8 cellular contexts compared by ENCODE assay signal in the genomic region with DNA sequence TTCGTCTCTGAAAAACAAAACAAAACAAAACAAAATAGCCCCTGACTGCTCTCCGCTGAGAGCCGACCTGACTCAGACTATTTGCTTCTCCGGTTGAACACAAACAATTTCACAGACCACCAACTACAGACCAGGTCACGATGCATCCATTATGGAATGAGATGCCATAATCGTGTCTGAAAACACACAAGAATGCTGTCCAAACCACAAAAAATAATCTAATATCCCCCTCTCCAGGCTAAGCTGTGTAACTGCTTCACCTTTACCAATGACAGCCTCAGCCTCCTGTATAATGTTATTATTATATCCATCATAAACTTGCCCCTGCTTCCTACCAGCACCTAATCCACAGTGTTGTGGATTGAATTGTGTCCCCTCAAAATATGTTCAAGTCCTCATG.
DNase-seq lines count a peak whose midpoint lies in the region; ATAC-seq, FAIRE-seq and TF ChIP-seq lines count a peak whose summit lies in the region.

No MANE protein-coding gene starts in this region.

- H3K9me3 ChIP-seq in BE2C (no peaks in the 10 kb centered on the region), K562 (replicated peaks; ENCODE audit: control insufficient read depth, insufficient read depth, low read depth, low read length) (no peaks in the 10 kb centered on the region)

- WGBS in K562 (ENCODE audit: insufficient coverage, low coverage, missing lambda C conversion rate): 2% methylated on average over 6 of the region's 6 CpGs

- H3K27me3 ChIP-seq in BE2C (no peaks in the 10 kb centered on the region), K562 (ENCODE audit: control insufficient read depth in 2 of 2, insufficient read depth in 2 of 2, low read length in 2 of 2) (no peaks in the 10 kb centered on the region)

- CTCF ChIA-PET in K562 (lab: Yijun Ruan, JAX; ENCODE audit: low intra/inter-chr PET ratio): no interaction called here

- H3K9ac ChIP-seq in K562 (ENCODE audit: insufficient read depth in 1 of 2, low read depth in 2 of 2, low read length in 2 of 2): no peak overlapping the region

- no peak for TF ChIP-seq POLR2A in K562 (conservative IDR thresholded peaks at IDR 0.05)

- no peak for DNase-seq in BE2C
- DNase-seq in GM13976 (ENCODE audit: low spot score): peak; percentile 34
- peak; percentile 30 for DNase-seq in M059J (ENCODE audit: low read depth)
- DNase-seq in K562 (ENCODE audit: extremely low read depth in 1 of 4, low spot score in 3 of 4): peak; percentile 14 to 42 (median 24)
- no peak for DNase-seq in left colon
- no peak for DNase-seq in activated effector memory CD4-positive, alpha-beta T cell treated with Interleukin-2 at 50 U/mL for 16 hours
- no peak for DNase-seq in DMS153 treated with DMSO at 0.1 percent for 48 hours (lab: John Stamatoyannopoulos, UW; ENCODE audit: unreplicated experiment)

- no peaks in the 10 kb centered on the region for H4K20me1 ChIP-seq in K562 (replicated peaks; ENCODE audit: control insufficient read depth, insufficient read depth, low read length)

- TF ChIP-seq CTCF in BE2C (IDR thresholded peaks at IDR 0.05; ENCODE audit: low read depth, low read length) (peak; percentile 54), GM13976 (IDR thresholded peaks at IDR 0.05; ENCODE audit: borderline replicate concordance, control extremely low read depth, extremely low read depth, insufficient read depth, missing control alignments) (peak; percentile 22), K562 (IDR thresholded peaks at IDR 0.05 in 2 of 3, conservative IDR thresholded peaks at IDR 0.05 in 1 of 3; ENCODE audit: insufficient read depth in 2 of 3, low read depth in 1 of 3, low read length in 3 of 3) (peak; percentile 40 to 76 (median 66); a peak in 5 of 6 replicates)

- POLR2A ChIA-PET in K562 (lab: Yijun Ruan, JAX): no interaction called here

- no peaks in the 10 kb centered on the region for H3K4me1 ChIP-seq in BE2C
- no peaks in the 10 kb centered on the region for H3K4me1 ChIP-seq in K562 (replicated peaks in 1 of 2; ENCODE audit: control insufficient read depth in 2 of 2, insufficient read depth in 2 of 2, low read length in 2 of 2)

- intact Hi-C loops in K562 (cut with micrococcal nuclease) (loop anchor here (1.0 to 5.0 kb wide), 2 partner anchors 119 to 136 kb away; no protein-coding TSS in a partner anchor), left colon (cut with DNase I, micrococcal nuclease) (loop anchor here in 1 of 2 donors (5.0 kb wide), 1 partner anchor 129 kb away; no protein-coding TSS in a partner anchor)

- H3K36me3 ChIP-seq in BE2C (no peaks in the 10 kb centered on the region), K562 (ENCODE audit: control insufficient read depth, insufficient read depth, low read length) (no peaks in the 10 kb centered on the region)

- FAIRE-seq in K562 (lab: Jason Lieb, UNC): peak; percentile 84

- no peaks in the 10 kb centered on the region for H3K79me2 ChIP-seq in K562 (ENCODE audit: control insufficient read depth, insufficient read depth, low read length)

- H3K4me3 ChIP-seq in BE2C (ENCODE audit: low read depth, low read length) (no peak overlapping the region), K562 (no peak overlapping the region)

- in situ Hi-C loops in GM13976 (cut with MboI; ENCODE audit: low sequenced_read_pairs, unreplicated experiment): loop anchor here (25.0 kb wide), 1 partner anchor 231 kb away; no protein-coding TSS in a partner anchor
- in situ Hi-C loops in K562 (cut with MboI): no loop called here

- TF ChIP-seq RAD21 in K562 (CRISPR knock-in tag; conservative IDR thresholded peaks at IDR 0.05 in 1 of 2, IDR thresholded peaks at IDR 0.05 in 1 of 2): peak; percentile 60 to 76

- H2AFZ ChIP-seq in K562 (ENCODE audit: low read depth, low read length): no peak overlapping the region

- no peak overlapping the region for H3K27ac ChIP-seq in K562 (ENCODE audit: extremely low read depth, low read depth, low read length)

- H3K9me1 ChIP-seq in K562 (ENCODE audit: control insufficient read depth, insufficient read depth, low read length): no peaks in the 10 kb centered on the region

- no peak for TF ChIP-seq EP300 in K562 (IDR thresholded peaks at IDR 0.05; ENCODE audit: low read length)

- no peak overlapping the region for H3K4me2 ChIP-seq in K562 (ENCODE audit: insufficient read depth, low read length)

- no TSS peak for BruUV-seq in K562 (replicated peaks; lab: Mats Ljungman, UMichigan)

- peak; percentile 83 for ATAC-seq in K562
- ATAC-seq in left colon: peak; percentile 86
- ATAC-seq in HG03196 (IDR thresholded peaks at IDR 0.05; ENCODE audit: unreplicated experiment): no peak

TF ChIP-seq in K562, 482 proteins besides CTCF, POLR2A, EP300 and RAD21:
- TF ChIP-seq TEAD4 (IDR thresholded peaks at IDR 0.05; ENCODE audit: low read length) (0 out of 2 replicates have a peak, but pooled peaks have one; percentile 23), TEAD4 (CRISPR knock-in tag; IDR thresholded peaks at IDR 0.05; ENCODE audit: borderline replicate concordance) (no peak), SMC3 (conservative IDR thresholded peaks at IDR 0.05; ENCODE audit: insufficient read depth, low read depth, low read length) (peak; percentile 23; the same call in 1 of the 2 replicates), KLF6 (CRISPR knock-in tag; IDR thresholded peaks at IDR 0.05; ENCODE audit: borderline replicate concordance) (no peak), NONO (IDR thresholded peaks at IDR 0.05; ENCODE audit: low read depth in 2 of 2, low read length in 1 of 2) (no peak)
- TF ChIP-seq, protein P1, sequence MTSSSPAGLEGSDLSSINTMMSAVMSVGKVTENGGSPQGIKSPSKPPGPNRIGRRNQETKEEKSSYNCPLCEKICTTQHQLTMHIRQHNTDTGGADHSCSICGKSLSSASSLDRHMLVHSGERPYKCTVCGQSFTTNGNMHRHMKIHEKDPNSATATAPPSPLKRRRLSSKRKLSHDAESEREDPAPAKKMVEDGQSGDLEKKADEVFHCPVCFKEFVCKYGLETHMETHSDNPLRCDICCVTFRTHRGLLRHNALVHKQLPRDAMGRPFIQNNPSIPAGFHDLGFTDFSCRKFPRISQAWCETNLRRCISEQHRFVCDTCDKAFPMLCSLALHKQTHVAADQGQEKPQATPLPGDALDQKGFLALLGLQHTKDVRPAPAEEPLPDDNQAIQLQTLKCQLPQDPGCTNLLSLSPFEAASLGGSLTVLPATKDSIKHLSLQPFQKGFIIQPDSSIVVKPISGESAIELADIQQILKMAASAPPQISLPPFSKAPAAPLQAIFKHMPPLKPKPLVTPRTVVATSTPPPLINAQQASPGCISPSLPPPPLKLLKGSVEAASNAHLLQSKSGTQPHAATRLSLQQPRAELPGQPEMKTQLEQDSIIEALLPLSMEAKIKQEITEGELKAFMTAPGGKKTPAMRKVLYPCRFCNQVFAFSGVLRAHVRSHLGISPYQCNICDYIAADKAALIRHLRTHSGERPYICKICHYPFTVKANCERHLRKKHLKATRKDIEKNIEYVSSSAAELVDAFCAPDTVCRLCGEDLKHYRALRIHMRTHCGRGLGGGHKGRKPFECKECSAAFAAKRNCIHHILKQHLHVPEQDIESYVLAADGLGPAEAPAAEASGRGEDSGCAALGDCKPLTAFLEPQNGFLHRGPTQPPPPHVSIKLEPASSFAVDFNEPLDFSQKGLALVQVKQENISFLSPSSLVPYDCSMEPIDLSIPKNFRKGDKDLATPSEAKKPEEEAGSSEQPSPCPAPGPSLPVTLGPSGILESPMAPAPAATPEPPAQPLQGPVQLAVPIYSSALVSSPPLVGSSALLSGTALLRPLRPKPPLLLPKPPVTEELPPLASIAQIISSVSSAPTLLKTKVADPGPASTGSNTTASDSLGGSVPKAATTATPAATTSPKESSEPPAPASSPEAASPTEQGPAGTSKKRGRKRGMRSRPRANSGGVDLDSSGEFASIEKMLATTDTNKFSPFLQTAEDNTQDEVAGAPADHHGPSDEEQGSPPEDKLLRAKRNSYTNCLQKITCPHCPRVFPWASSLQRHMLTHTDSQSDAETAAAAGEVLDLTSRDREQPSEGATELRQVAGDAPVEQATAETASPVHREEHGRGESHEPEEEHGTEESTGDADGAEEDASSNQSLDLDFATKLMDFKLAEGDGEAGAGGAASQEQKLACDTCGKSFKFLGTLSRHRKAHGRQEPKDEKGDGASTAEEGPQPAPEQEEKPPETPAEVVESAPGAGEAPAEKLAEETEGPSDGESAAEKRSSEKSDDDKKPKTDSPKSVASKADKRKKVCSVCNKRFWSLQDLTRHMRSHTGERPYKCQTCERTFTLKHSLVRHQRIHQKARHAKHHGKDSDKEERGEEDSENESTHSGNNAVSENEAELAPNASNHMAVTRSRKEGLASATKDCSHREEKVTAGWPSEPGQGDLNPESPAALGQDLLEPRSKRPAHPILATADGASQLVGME (CRISPR knock-in tag; IDR thresholded peaks at IDR 0.05): no peak
- TF ChIP-seq, protein P2, sequence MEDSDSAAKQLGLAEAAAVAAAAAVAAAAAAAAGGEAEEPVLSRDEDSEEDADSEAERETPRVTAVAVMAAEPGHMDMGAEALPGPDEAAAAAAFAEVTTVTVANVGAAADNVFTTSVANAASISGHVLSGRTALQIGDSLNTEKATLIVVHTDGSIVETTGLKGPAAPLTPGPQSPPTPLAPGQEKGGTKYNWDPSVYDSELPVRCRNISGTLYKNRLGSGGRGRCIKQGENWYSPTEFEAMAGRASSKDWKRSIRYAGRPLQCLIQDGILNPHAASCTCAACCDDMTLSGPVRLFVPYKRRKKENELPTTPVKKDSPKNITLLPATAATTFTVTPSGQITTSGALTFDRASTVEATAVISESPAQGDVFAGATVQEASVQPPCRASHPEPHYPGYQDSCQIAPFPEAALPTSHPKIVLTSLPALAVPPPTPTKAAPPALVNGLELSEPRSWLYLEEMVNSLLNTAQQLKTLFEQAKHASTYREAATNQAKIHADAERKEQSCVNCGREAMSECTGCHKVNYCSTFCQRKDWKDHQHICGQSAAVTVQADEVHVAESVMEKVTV (CRISPR knock-in tag; IDR thresholded peaks at IDR 0.05): 0 out of 2 replicates have a peak, but pooled peaks have one; percentile 33
- TF ChIP-seq, protein P3, sequence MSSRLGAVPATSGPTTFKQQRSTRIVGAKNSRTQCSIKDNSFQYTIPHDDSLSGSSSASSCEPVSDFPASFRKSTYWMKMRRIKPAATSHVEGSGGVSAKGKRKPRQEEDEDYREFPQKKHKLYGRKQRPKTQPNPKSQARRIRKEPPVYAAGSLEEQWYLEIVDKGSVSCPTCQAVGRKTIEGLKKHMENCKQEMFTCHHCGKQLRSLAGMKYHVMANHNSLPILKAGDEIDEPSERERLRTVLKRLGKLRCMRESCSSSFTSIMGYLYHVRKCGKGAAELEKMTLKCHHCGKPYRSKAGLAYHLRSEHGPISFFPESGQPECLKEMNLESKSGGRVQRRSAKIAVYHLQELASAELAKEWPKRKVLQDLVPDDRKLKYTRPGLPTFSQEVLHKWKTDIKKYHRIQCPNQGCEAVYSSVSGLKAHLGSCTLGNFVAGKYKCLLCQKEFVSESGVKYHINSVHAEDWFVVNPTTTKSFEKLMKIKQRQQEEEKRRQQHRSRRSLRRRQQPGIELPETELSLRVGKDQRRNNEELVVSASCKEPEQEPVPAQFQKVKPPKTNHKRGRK (tag; IDR thresholded peaks at IDR 0.05): no peak

Comparison
In these comparisons a context has a peak if more than half of its experiments do, and no peak if none do; other contexts are left out.
1. DNase-seq: peak in GM13976 (single experiment), M059J (single experiment) and K562 (4 of 4); none in BE2C (single experiment), left colon (0 of 2), activated effector memory CD4-positive, alpha-beta T cell treated with Interleukin-2 at 50 U/mL for 16 hours (single experiment) and DMS153 treated with DMSO at 0.1 percent for 48 hours (single experiment).
2. Peak in every context shown above with its lines, with median percentiles within 50 percentile points of each other: CTCF ChIP-seq.